9 cellular contexts compared by ENCODE assay signal in the genomic region with DNA sequence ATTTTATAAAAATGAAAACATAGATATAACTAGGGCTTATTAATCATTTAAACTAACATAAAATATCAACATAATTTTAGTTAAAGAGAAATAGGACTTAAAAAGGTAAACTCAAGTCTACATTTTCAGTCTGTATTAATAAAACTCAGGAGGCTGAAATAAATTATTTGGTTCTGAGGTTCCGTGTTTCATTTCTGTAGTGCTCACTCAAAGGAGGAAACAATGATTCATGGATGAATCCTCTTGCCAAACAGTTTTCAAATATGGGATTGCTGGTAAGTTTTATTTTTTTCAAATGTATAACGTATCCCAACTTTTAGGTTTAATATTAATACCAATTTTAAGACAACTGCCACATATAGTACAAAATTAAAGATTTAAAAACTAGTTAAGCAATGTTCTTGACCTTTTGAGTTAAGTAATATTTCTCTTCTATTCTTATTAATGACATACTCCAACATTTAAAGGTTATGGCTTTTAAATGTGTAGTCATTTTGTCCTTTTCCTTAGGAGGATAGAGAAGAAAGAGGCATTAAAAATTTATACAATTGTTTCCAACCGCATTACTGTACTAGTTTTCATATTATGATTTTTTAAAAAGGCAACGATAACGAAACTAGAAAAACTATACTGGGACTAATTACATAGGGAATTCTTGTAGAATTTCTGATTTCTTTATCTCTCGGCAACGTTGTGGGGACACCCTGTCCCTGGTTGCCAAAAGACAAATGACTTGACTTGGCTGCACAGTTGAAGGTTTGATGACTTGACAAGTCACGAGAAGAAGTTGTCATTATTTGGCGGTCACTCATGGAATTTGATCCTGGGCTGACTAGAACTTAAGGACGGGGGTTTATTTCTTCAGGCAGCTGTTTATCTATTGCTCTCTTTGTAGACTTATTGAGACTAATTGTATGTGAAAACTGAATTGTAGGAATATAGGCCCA.
DNase-seq lines count a peak whose midpoint lies in the region; ATAC-seq and TF ChIP-seq lines count a peak whose summit lies in the region.
"Had no signal": no experiment of that assay in that cellular context is flagged by ENCODE, and none has a peak within 500 bp of the region (broad histone marks: within the 10 kb centered on the region; RNA-seq: fewer than 3 reads in every experiment).

No MANE protein-coding gene starts in this region.

- peak overlapping the region; percentile 67; the same call in 1 of the 2 replicates for H3K9ac ChIP-seq in SK-N-SH

- DNase-seq in SK-N-SH (no peak), ascending aorta (ENCODE audit: low spot score in 2 of 2) (no peak), immature natural killer cell (no peak), substantia nigra (lab: John Stamatoyannopoulos, UW) (no peak), activated gamma-delta T cell (lab: John Stamatoyannopoulos, UW) (no peak), GM13976 (ENCODE audit: low spot score) (no peak)

- no peaks in the 10 kb centered on the region for H4K20me1 ChIP-seq in SK-N-SH (ENCODE audit: insufficient read depth)

- H3K27me3 Mint-ChIP-seq in immature natural killer cell (ENCODE audit: low read depth in 3 of 3): peaks cover 0 to 9% (median 2%) of the 10 kb centered on the region in 3 donors

- H3F3A ChIP-seq in SK-N-SH (replicated peaks; ENCODE audit: insufficient read depth): peaks cover 8% of the 10 kb centered on the region

- peaks cover 18 to 38% of the 10 kb centered on the region in 2 donors for H3K4me1 Mint-ChIP-seq in immature natural killer cell

- H3K36me3 Mint-ChIP-seq in immature natural killer cell: peaks cover 4 to 36% (median 17%) of the 10 kb centered on the region in 3 donors

- no peaks in the 10 kb centered on the region for H3K79me2 ChIP-seq in SK-N-SH (ENCODE audit: insufficient read depth)

- POLR2A ChIA-PET in SK-N-SH (lab: Yijun Ruan, JAX): no interaction called here

- in situ Hi-C loops in GM13976 (cut with MboI; ENCODE audit: low sequenced_read_pairs, unreplicated experiment): no loop called here

- peak overlapping the region; percentile 22 to 82; a peak in 3 of 4 replicates for H3K27ac ChIP-seq in SK-N-SH (ENCODE audit: low read depth in 2 of 2, low read length in 1 of 2)
- H3K27ac ChIP-seq in ascending aorta: peak overlapping the region; percentile 80 to 89
- H3K27ac ChIP-seq in substantia nigra (ENCODE audit: low read depth, low read length, poor library complexity, severe bottlenecking): peak overlapping the region; percentile 8

- H3K27me3 ChIP-seq in SK-N-SH (ENCODE audit: insufficient read depth) (no peaks in the 10 kb centered on the region), ascending aorta (no peaks in the 10 kb centered on the region)

- peak overlapping the region; percentile 90 to 97 (median 96) for H3K27ac Mint-ChIP-seq in immature natural killer cell

- WGBS in SK-N-SH (ENCODE audit: low lambda C conversion rate): 82% methylated on average over 10 of the region's 10 CpGs

- CTCF ChIA-PET in SK-N-SH (lab: Yijun Ruan, JAX): no interaction called here

- peak overlapping the region; percentile 82 to 95 (median 91) for H3K4me3 Mint-ChIP-seq in immature natural killer cell

- intact Hi-C loops in ascending aorta (cut with DNase I): loop anchor here (1.0 to 5.0 kb wide), 5 partner anchors 70 to 233 kb away; a partner anchor contains a TSS

- peak overlapping the region; percentile 75 for H3K4me2 ChIP-seq in SK-N-SH

- peaks cover 13 to 15% of the 10 kb centered on the region in 2 experiments for H3K36me3 ChIP-seq in SK-N-SH (replicated peaks in 1 of 2; ENCODE audit: control insufficient read depth in 1 of 2, insufficient read depth in 2 of 2, low read length in 1 of 2)
- peaks cover 23 to 30% of the 10 kb centered on the region in 2 donors for H3K36me3 ChIP-seq in ascending aorta

- no peak for TF ChIP-seq EP300 in SK-N-SH (IDR thresholded peaks at IDR 0.05; ENCODE audit: borderline replicate concordance in 1 of 2, low read depth in 1 of 2, low read length in 1 of 2)

- H3K4me1 ChIP-seq in SK-N-SH (ENCODE audit: control insufficient read depth in 1 of 2, insufficient read depth in 2 of 2, low read depth in 1 of 2, low read length in 1 of 2) (no peaks in the 10 kb centered on the region; a peak in 1 of 4 replicates), ascending aorta (peaks cover 3 to 11% of the 10 kb centered on the region in 2 donors)

- H3K9me3 Mint-ChIP-seq in immature natural killer cell: no peaks in the 10 kb centered on the region

- no peaks in the 10 kb centered on the region for H3K9me3 ChIP-seq in SK-N-SH
- no peaks in the 10 kb centered on the region for H3K9me3 ChIP-seq in ascending aorta

- TF ChIP-seq RAD21 in SK-N-SH (IDR thresholded peaks at IDR 0.05; ENCODE audit: low read length): no peak

- H2AFZ ChIP-seq in SK-N-SH (ENCODE audit: low read depth): no peak overlapping the region

- H3K4me3 ChIP-seq in SK-N-SH (ENCODE audit: low read depth in 2 of 2, low read length in 1 of 2) (peak overlapping the region; percentile 27 to 59; a peak in 2 of 4 replicates), ascending aorta (peak overlapping the region; percentile 51 to 58)

- ATAC-seq in SK-N-SH treated with all-trans-retinoic acid at 6 μM for 48 hours: no peak
- ATAC-seq in GM18909 (IDR thresholded peaks at IDR 0.05; ENCODE audit: poor library complexity, unreplicated experiment): no peak
- ATAC-seq: Panc1 had no signal

- no peaks in the 10 kb centered on the region for H3K9me2 ChIP-seq in SK-N-SH

- TF ChIP-seq CTCF in SK-N-SH (IDR thresholded peaks at IDR 0.05) (no peak), ascending aorta (IDR thresholded peaks at IDR 0.05) (no peak), GM13976 (IDR thresholded peaks at IDR 0.05; ENCODE audit: borderline replicate concordance, control extremely low read depth, extremely low read depth, insufficient read depth, missing control alignments) (no peak)

TF ChIP-seq in SK-N-SH, 30 proteins besides CTCF, POLR2A, EP300 and RAD21:
- TF ChIP-seq FOSL2 (IDR thresholded peaks at IDR 0.05; ENCODE audit: borderline replicate concordance, low read depth): peak; percentile 21; the same call in 1 of the 2 replicates
- no peak for TF ChIP-seq CHD2 (IDR thresholded peaks at IDR 0.05; ENCODE audit: low read length, partially characterized antibody)

TF ChIP-seq in SK-N-SH treated with all-trans-retinoic acid at 6 μM for 48 hours, 23 proteins besides CTCF, POLR2A, EP300 and RAD21:
- TF ChIP-seq GLIS3 (CRISPR knock-in tag; IDR thresholded peaks at IDR 0.05) (no peak), ZC3H10 (CRISPR knock-in tag; IDR thresholded peaks at IDR 0.05) (no peak)

Comparison
In these comparisons a context has a peak if more than half of its experiments do, and no peak if none do; other contexts are left out.
1. H3K27ac ChIP-seq: peak in every context shown above with its lines; median percentile 84 in ascending aorta; 52 in SK-N-SH; 8 in substantia nigra.